ENCODE assay signal across 10 cellular contexts in genomic region chr5:122492675-122493074, GRCh38.
DNase-seq lines count a peak whose midpoint lies in the region; ATAC-seq, FAIRE-seq and TF ChIP-seq lines count a peak whose summit lies in the region.
"Had no signal": no experiment of that assay in that cellular context is flagged by ENCODE, and none has a peak within 500 bp of the region (broad histone marks: within the 10 kb centered on the region; RNA-seq: fewer than 3 reads in every experiment).

No MANE protein-coding gene starts in this region.

- H3K4me3 ChIP-seq in H1 (ENCODE audit: extremely low read depth in 1 of 4, insufficient read depth in 2 of 4, low read depth in 3 of 4, low read length in 4 of 4): no peak overlapping the region
- no peak overlapping the region for H3K4me3 ChIP-seq in transverse colon
- H3K4me3 ChIP-seq: BLaER1 had no signal

- no peak overlapping the region for H3K23ac ChIP-seq in H1 (ENCODE audit: insufficient read length)

- H2AFZ ChIP-seq in H1 (ENCODE audit: low read length): no peak overlapping the region

- H3K9me3 ChIP-seq in H1 (ENCODE audit: insufficient read depth in 2 of 2, low read depth in 1 of 2, low read length in 1 of 2) (no peaks in the 10 kb centered on the region), transverse colon (no peaks in the 10 kb centered on the region)
- H3K9me3 ChIP-seq: BLaER1 had no signal

- no peak overlapping the region for H2BK5ac ChIP-seq in H1 (ENCODE audit: low read depth, low read length)

- no peak overlapping the region for H3K27ac Mint-ChIP-seq in effector memory CD8-positive, alpha-beta T cell

- H4K8ac ChIP-seq in H1 (ENCODE audit: extremely low read depth, insufficient read depth, low read length): no peak overlapping the region

- no peak overlapping the region for H3K4me2 ChIP-seq in H1 (ENCODE audit: insufficient read depth in 1 of 2, low read depth in 2 of 2, low read length in 2 of 2)
- H3K4me2 ChIP-seq: BLaER1 had no signal

- TF ChIP-seq EP300 in H1 (IDR thresholded peaks at IDR 0.05; ENCODE audit: borderline replicate concordance in 1 of 2, low read depth in 2 of 2, low read length in 2 of 2) (no peak), transverse colon (IDR thresholded peaks at IDR 0.05; ENCODE audit: low read depth) (no peak)

- H3K9ac ChIP-seq in H1 (replicated peaks in 1 of 4; ENCODE audit: extremely low read depth in 1 of 4, low read depth in 3 of 4, low read length in 3 of 4): no peak overlapping the region
- H3K9ac ChIP-seq: BLaER1 had no signal

- no peak overlapping the region for H2AK5ac ChIP-seq in H1 (ENCODE audit: low read depth, low read length)

- in situ Hi-C loops in transverse colon (cut with MboI; ENCODE audit: low pct_ligation_motif_present in 1 of 4, low pct_unique_long_range_greater_than_20kb in 1 of 4, low sequenced_read_pairs in 3 of 4): loop anchor here in 1 of 4 donors (10.0 kb wide), 1 partner anchor 298 kb away; no protein-coding TSS in a partner anchor

- H4K91ac ChIP-seq in H1 (replicated peaks; ENCODE audit: insufficient read length, low read length): no peak overlapping the region

- no peak overlapping the region for H4K5ac ChIP-seq in H1 (ENCODE audit: insufficient read length, low read depth, low read length)

- H3K18ac ChIP-seq in H1 (ENCODE audit: extremely low read depth, low read length): no peak overlapping the region

- POLR2A ChIA-PET in H1 (lab: Charles Lee; ENCODE audit: partially characterized antibody): no interaction called here

- H2BK120ac ChIP-seq in H1 (replicated peaks; ENCODE audit: low read depth, low read length): no peak overlapping the region

- TF ChIP-seq CTCF in H1 (IDR thresholded peaks at IDR 0.05; ENCODE audit: control extremely low read depth in 1 of 3, insufficient read depth in 1 of 3, low read depth in 1 of 3, low read length in 3 of 3) (peak in 2 of 3 experiments; percentile 57 to 67; a peak in 3 of 4 replicates), transverse colon (IDR thresholded peaks at IDR 0.05) (peak in 3 of 5 experiments; percentile 11 to 19 (median 15))

- H3K79me1 ChIP-seq in H1 (ENCODE audit: low read depth, low read length): no peaks in the 10 kb centered on the region

- H2BK20ac ChIP-seq in H1 (ENCODE audit: low read length): no peak overlapping the region

- no peak for ATAC-seq in GM18505 (IDR thresholded peaks at IDR 0.05; ENCODE audit: unreplicated experiment)
- no peak for ATAC-seq in effector memory CD8-positive, alpha-beta T cell (replicated peaks)

- H3K4me1 ChIP-seq in H1 (replicated peaks in 1 of 4; ENCODE audit: control insufficient read depth in 3 of 4, insufficient read depth in 4 of 4, low read length in 3 of 4) (peaks cover 0 to 5% (median under 1%) of the 10 kb centered on the region in 4 experiments; a peak in 2 of 7 replicates), transverse colon (no peaks in the 10 kb centered on the region)

- intact Hi-C loops in transverse colon (cut with DNase I; ENCODE audit: low total_unique reads): loop anchor here (10.0 kb wide), 1 partner anchor 298 kb away; no protein-coding TSS in a partner anchor

- FAIRE-seq in H1 (lab: Jason Lieb, UNC): peak; percentile 92
- FAIRE-seq: H54 had no signal

- no peaks in the 10 kb centered on the region for H3K27me3 Mint-ChIP-seq in effector memory CD8-positive, alpha-beta T cell

- H2BK12ac ChIP-seq in H1 (ENCODE audit: low read depth, low read length): no peak overlapping the region

- H3K4me3 Mint-ChIP-seq in effector memory CD8-positive, alpha-beta T cell: no peak overlapping the region

- H3K4ac ChIP-seq in H1 (replicated peaks; ENCODE audit: insufficient read length, low read depth, low read length): no peak overlapping the region

- DNase-seq in NCI-H748 (lab: John Stamatoyannopoulos, UW; ENCODE audit: unreplicated experiment): peak; percentile 29
- DNase-seq in NCI-H748 treated with DMSO at 0.1 percent for 48 hours (lab: John Stamatoyannopoulos, UW): no peak
- DNase-seq in NCI-H446 treated with DMSO at 0.1 percent for 48 hours (lab: John Stamatoyannopoulos, UW): peak; percentile 62
- no peak for DNase-seq in H1 (ENCODE audit: low read depth in 1 of 2, low spot score in 2 of 2)
- no peak for DNase-seq in transverse colon
- DNase-seq in activated naive CD4-positive, alpha-beta T cell treated with anti-CD3 and anti-CD28 coated beads, Interleukin-2, amount 50 U/mL, for 16 hours: no peak
- no peak for DNase-seq in effector memory CD8-positive, alpha-beta T cell

- WGBS in H1 (ENCODE audit: extremely low coverage in 1 of 2, insufficient coverage in 1 of 2, insufficient read length in 1 of 2, insufficient replicate concordance in 2 of 2, low coverage in 1 of 2, low lambda C conversion rate in 2 of 2, missing lambda C conversion rate in 1 of 2), 2 experiments: 74% methylated on average over 3 of the region's 3 CpGs; no CpG with 5 or more reads in 1 of the 2 experiments
- 33 to 63% methylated on average over 1 to 3 of the region's 3 CpGs for WGBS in transverse colon (ENCODE audit: low coverage in 1 of 2), 2 donors

- H3K79me2 ChIP-seq in H1 (ENCODE audit: control insufficient read depth in 1 of 2, insufficient read depth in 2 of 2, low read length in 2 of 2): no peaks in the 10 kb centered on the region

- TF ChIP-seq POLR2A in H1 (IDR thresholded peaks at IDR 0.05; ENCODE audit: control extremely low read depth in 1 of 2, low read depth in 2 of 2, low read length in 2 of 2): no peak
- no peak for TF ChIP-seq POLR2A in transverse colon (IDR thresholded peaks at IDR 0.05)
- no peak for TF ChIP-seq POLR2A in GM18505 (IDR thresholded peaks at IDR 0.05; ENCODE audit: borderline replicate concordance, extremely low read depth, insufficient read depth, insufficient read length)

- H3K9me3 Mint-ChIP-seq in effector memory CD8-positive, alpha-beta T cell: peaks cover 0 to 4% of the 10 kb centered on the region in 2 donors

- H4K20me1 ChIP-seq in H1 (replicated peaks in 1 of 2; ENCODE audit: control insufficient read depth in 1 of 2, insufficient read depth in 2 of 2, low read length in 2 of 2): no peaks in the 10 kb centered on the region
- H4K20me1 ChIP-seq: BLaER1 had no signal

- H2BK15ac ChIP-seq in H1 (ENCODE audit: low read length): no peak overlapping the region

- H3K14ac ChIP-seq in H1 (ENCODE audit: insufficient read length): no peak overlapping the region

- no peak overlapping the region for H3K56ac ChIP-seq in H1 (replicated peaks; ENCODE audit: insufficient read length, low read depth, low read length)

- H3K23me2 ChIP-seq in H1 (ENCODE audit: low read depth, low read length): no peaks in the 10 kb centered on the region; the same call in 1 of the 2 replicates

- H3K27ac ChIP-seq in H1 (ENCODE audit: low read depth, low read length): no peak overlapping the region
- H3K27ac ChIP-seq in transverse colon: no peak overlapping the region
- H3K27ac ChIP-seq: BLaER1 had no signal

- peak; percentile 75 to 83 for TF ChIP-seq RAD21 in H1 (IDR thresholded peaks at IDR 0.05 in 1 of 2, conservative IDR thresholded peaks at IDR 0.05 in 1 of 2; ENCODE audit: low read depth in 2 of 2, low read length in 2 of 2)

- H3K4me1 Mint-ChIP-seq in effector memory CD8-positive, alpha-beta T cell (ENCODE audit: low read depth in 2 of 2): no peaks in the 10 kb centered on the region

- H3K36me3 Mint-ChIP-seq in effector memory CD8-positive, alpha-beta T cell (ENCODE audit: insufficient read depth): no peaks in the 10 kb centered on the region

- CTCF ChIA-PET in H1 (lab: Charles Lee; ENCODE audit: partially characterized antibody): interaction anchor here (0.7 to 14.9 kb wide), 17 partner anchors 11 to 560 kb away, joined by 3 to 221 read pairs (median 4); no protein-coding TSS in a partner anchor

- no peaks in the 10 kb centered on the region for H3K27me3 ChIP-seq in H1 (replicated peaks in 1 of 4; ENCODE audit: control insufficient read depth in 3 of 4, extremely low read depth in 1 of 4, insufficient read depth in 3 of 4, low read length in 3 of 4)
- H3K27me3 ChIP-seq in transverse colon: no peaks in the 10 kb centered on the region
- H3K27me3 ChIP-seq: BLaER1 had no signal

- H3K36me3 ChIP-seq in H1 (ENCODE audit: control insufficient read depth in 2 of 4, insufficient read depth in 4 of 4, low read length in 3 of 4) (no peaks in the 10 kb centered on the region), transverse colon (no peaks in the 10 kb centered on the region)
- H3K36me3 ChIP-seq: BLaER1 had no signal

TF ChIP-seq in H1, 55 proteins besides CTCF, POLR2A, EP300 and RAD21 (continues in another document):
- no peak for TF ChIP-seq TBP (IDR thresholded peaks at IDR 0.05; ENCODE audit: low read depth, low read length)
- no peak for TF ChIP-seq SRF (IDR thresholded peaks at IDR 0.05; ENCODE audit: low read depth, low read length)
- no peak for TF ChIP-seq SP2 (IDR thresholded peaks at IDR 0.05; ENCODE audit: low read length)
- TF ChIP-seq SIN3A (conservative IDR thresholded peaks at IDR 0.05 in 1 of 2, IDR thresholded peaks at IDR 0.05 in 1 of 2; ENCODE audit: low read depth in 1 of 2, low read length in 2 of 2): no peak
- no peak for TF ChIP-seq TCF12 (IDR thresholded peaks at IDR 0.05; ENCODE audit: low read depth, low read length)
- TF ChIP-seq CHD2 (IDR thresholded peaks at IDR 0.05; ENCODE audit: low read length): no peak
- TF ChIP-seq SIRT6 (IDR thresholded peaks at IDR 0.05; ENCODE audit: low read length): no peak
- TF ChIP-seq TAF7 (optimal IDR thresholded peaks at IDR 0.05; ENCODE audit: borderline replicate concordance, low read depth, low read length): no peak
- TF ChIP-seq NANOG (IDR thresholded peaks at IDR 0.05; ENCODE audit: insufficient read depth, low read depth, low read length, poor library complexity, severe bottlenecking): no peak
- no peak for TF ChIP-seq EGR1 (IDR thresholded peaks at IDR 0.05; ENCODE audit: borderline replicate concordance, low read depth, low read length)
- no peak for TF ChIP-seq TEAD4 (IDR thresholded peaks at IDR 0.05; ENCODE audit: low read depth, low read length)
- TF ChIP-seq USF2 (IDR thresholded peaks at IDR 0.05; ENCODE audit: low read length): no peak
- no peak for TF ChIP-seq FOSL1 (IDR thresholded peaks at IDR 0.05; ENCODE audit: insufficient read depth, low read depth, low read length)
- TF ChIP-seq SP1 (IDR thresholded peaks at IDR 0.05; ENCODE audit: low read depth, low read length): no peak
- no peak for TF ChIP-seq BACH1 (IDR thresholded peaks at IDR 0.05; ENCODE audit: low read length)

Comparison
In these comparisons a context has a peak if more than half of its experiments do, and no peak if none do; other contexts are left out.
1. DNase-seq: peak in NCI-H748 (single experiment) and NCI-H446 treated with DMSO at 0.1 percent for 48 hours (single experiment); none in NCI-H748 treated with DMSO at 0.1 percent for 48 hours (single experiment), H1 (0 of 2), transverse colon (single experiment), activated naive CD4-positive, alpha-beta T cell treated with anti-CD3 and anti-CD28 coated beads, Interleukin-2, amount 50 U/mL, for 16 hours (single experiment) and effector memory CD8-positive, alpha-beta T cell (0 of 3).